In the genomic region with DNA sequence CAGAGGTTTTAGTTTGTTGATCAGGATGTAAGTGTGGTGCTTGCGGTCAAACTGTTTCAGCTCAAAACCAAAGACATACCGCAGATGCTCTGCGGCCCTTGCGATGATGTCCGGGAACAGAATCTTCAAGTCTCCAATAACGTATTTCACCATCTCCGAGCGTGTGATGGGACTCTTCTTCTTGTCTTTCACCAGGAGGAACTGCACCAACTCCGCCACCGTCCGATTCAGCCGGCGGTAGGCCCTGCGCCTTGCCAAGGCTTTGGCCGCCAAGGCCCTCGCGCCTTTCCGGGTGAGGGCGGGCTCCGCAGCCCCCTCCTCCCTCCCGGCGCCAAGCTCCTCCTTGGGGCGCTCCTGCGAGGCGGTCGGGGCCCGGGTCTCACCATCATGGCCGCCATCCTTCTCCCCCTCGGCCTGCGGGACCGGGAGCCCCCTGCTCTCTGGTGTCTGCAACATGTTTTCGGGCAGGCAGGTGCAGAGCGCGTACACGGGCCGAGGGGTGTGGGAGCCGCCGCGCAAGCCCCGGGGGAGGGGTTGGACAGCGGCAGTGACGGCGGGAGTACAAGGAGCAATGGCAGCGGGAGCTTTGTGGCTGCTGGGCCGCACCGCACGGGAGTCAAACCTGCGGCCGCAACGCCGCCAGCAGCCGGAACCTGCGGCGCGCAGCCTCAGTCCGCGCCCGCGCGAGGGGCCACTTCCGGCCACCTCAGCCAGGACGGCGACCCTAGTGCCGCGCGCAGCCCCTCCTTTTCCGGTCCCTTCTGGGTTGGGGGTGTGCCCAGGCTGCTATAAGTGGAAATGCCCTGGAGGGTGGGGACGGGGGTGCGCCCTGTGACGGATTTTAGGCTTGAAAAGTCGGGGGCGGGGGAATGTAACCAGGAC, we compare ENCODE assay signal across 7 cellular contexts.
DNase-seq lines count a peak whose midpoint lies in the region; ATAC-seq and TF ChIP-seq lines count a peak whose summit lies in the region.

A gene with protein sequence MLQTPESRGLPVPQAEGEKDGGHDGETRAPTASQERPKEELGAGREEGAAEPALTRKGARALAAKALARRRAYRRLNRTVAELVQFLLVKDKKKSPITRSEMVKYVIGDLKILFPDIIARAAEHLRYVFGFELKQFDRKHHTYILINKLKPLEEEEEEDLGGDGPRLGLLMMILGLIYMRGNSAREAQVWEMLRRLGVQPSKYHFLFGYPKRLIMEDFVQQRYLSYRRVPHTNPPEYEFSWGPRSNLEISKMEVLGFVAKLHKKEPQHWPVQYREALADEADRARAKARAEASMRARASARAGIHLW (minus strand): TSS at position 699 of the 882 bp plus-strand sequence. CDS start 243 bp downstream, at position 456.

- H3K4me3 ChIP-seq in astrocyte of the spinal cord (ENCODE audit: low read depth, low read length), result peak within 1 kb of the TSS; percentile 77

- DNase-seq in NCI-H2081 treated with DMSO at 0.1 percent for 48 hours (lab: John Stamatoyannopoulos, UW), result peak; percentile 56
- DNase-seq in T1000 (lab: John Stamatoyannopoulos, UW), result peak; percentile 76
- DNase-seq in astrocyte of the spinal cord (ENCODE audit: low read depth, low spot score), result peak; percentile 82
- DNase-seq in hypothalamus (lab: John Stamatoyannopoulos, UW), result peak in 49 of 51 donors; percentile 36 to 85 (median 74)
- peak; percentile 96 for DNase-seq in retina

- TF ChIP-seq CTCF in astrocyte of the spinal cord (IDR thresholded peaks at IDR 0.05; ENCODE audit: low read depth, low read length), result no peak

- peak; percentile 62 for ATAC-seq in GM18517 (IDR thresholded peaks at IDR 0.05; ENCODE audit: unreplicated experiment)
- peak; percentile 86 for ATAC-seq in HG03039 (IDR thresholded peaks at IDR 0.05; ENCODE audit: unreplicated experiment)

- in situ Hi-C loops in astrocyte of the spinal cord (cut with HindIII; ENCODE audit: low sequenced_read_pairs), result no loop called here

Comparison
In these comparisons a context has a peak if more than half of its experiments do, and no peak if none do; other contexts are left out.
1. Peak in every context shown above with its lines: DNase-seq, ATAC-seq and H3K4me3 ChIP-seq.